In genomic region chr2:203578511-203579130, GRCh38 we compare ENCODE assay signal across 14 cellular contexts. TPM values are rescaled to one million over a fixed set of nuclear protein-coding genes. Genes with fewer than 3 reads are reported as not detected.
DNase-seq lines count a peak whose midpoint lies in the region; FAIRE-seq and TF ChIP-seq lines count a peak whose summit lies in the region.
"Had no signal": no experiment of that assay in that cellular context is flagged by ENCODE, and none has a peak within 500 bp of the region (broad histone marks: within the 10 kb centered on the region; RNA-seq: fewer than 3 reads in every experiment).

No MANE protein-coding gene starts in this region.

- H3K9me3 ChIP-seq in colonic mucosa (no peaks in the 10 kb centered on the region), small intestine (ENCODE audit: control insufficient read depth, low read depth) (no peaks in the 10 kb centered on the region)
- H3K9me3 ChIP-seq: ovary had no signal

- H3K4me3 Mint-ChIP-seq in progenitor cell of endocrine pancreas (ENCODE audit: low read depth) = no peak overlapping the region

- TF ChIP-seq CTCF in C4-2B (conservative IDR thresholded peaks at IDR 0.05) (no peak), colonic mucosa (IDR thresholded peaks at IDR 0.05) (no peak), progenitor cell of endocrine pancreas (IDR thresholded peaks at IDR 0.05; ENCODE audit: unreplicated experiment) (no peak)

- H3K27me3 ChIP-seq in colonic mucosa = no peaks in the 10 kb centered on the region
- no peaks in the 10 kb centered on the region for H3K27me3 ChIP-seq in small intestine (ENCODE audit: control insufficient read depth in 2 of 2, insufficient read depth in 2 of 2, low read length in 2 of 2)
- H3K27me3 ChIP-seq: ovary had no signal

- H3K4me1 ChIP-seq in colonic mucosa (peaks cover 21% of the 10 kb centered on the region), small intestine (ENCODE audit: control insufficient read depth in 2 of 2, insufficient read depth in 1 of 2, low read depth in 1 of 2, low read length in 1 of 2) (peaks cover 2 to 21% of the 10 kb centered on the region in 2 donors)

- H3K36me3 ChIP-seq in colonic mucosa (no peaks in the 10 kb centered on the region), small intestine (ENCODE audit: control insufficient read depth in 2 of 2, insufficient read depth in 2 of 2, low read length in 2 of 2) (no peaks in the 10 kb centered on the region)
- H3K36me3 ChIP-seq: ovary had no signal

- H3K36me3 Mint-ChIP-seq in progenitor cell of endocrine pancreas (ENCODE audit: insufficient read depth) = no peaks in the 10 kb centered on the region

- no peak overlapping the region for H3K4me3 ChIP-seq in colonic mucosa
- no peak overlapping the region for H3K4me3 ChIP-seq in small intestine (ENCODE audit: low read depth in 1 of 2, low read length in 2 of 2)
- H3K4me3 ChIP-seq: ovary had no signal

- FAIRE-seq in small intestine (lab: Jason Lieb, UNC) = no peak

- intact Hi-C loops in colonic mucosa (cut with DNase I) = no loop called here

- H3K9ac ChIP-seq in colonic mucosa (ENCODE audit: low read depth in 2 of 2, low read length in 2 of 2) = peak overlapping the region in 1 of 2 donors; percentile 68

- peaks cover 15% of the 10 kb centered on the region for H3K4me1 Mint-ChIP-seq in progenitor cell of endocrine pancreas (ENCODE audit: low read depth)

- H3K27ac Mint-ChIP-seq in progenitor cell of endocrine pancreas = peak overlapping the region; percentile 2

- H3K27me3 Mint-ChIP-seq in progenitor cell of endocrine pancreas = peaks cover 6% of the 10 kb centered on the region

- H3K9me3 Mint-ChIP-seq in progenitor cell of endocrine pancreas (ENCODE audit: low read depth) = no peaks in the 10 kb centered on the region

- 44 to 70% (median 54%) methylated on average over 2 of the region's 2 CpGs for WGBS in small intestine, 3 donors

- DNase-seq in HPDE6-E6E7 (ENCODE audit: extremely low spot score) (peak; percentile 16), colonic mucosa (no peak), progenitor cell of endocrine pancreas (ENCODE audit: low spot score, unreplicated experiment) (no peak), NCI-H2196 treated with DMSO at 0.1 percent for 48 hours (lab: John Stamatoyannopoulos, UW; ENCODE audit: unreplicated experiment) (no peak), small intestine (no peak), hepatic stellate cell (ENCODE audit: low spot score) (no peak), SK-N-DZ (ENCODE audit: low spot score) (no peak)
- DNase-seq: GDM1; NCI-H1092 treated with DMSO at 0.1 percent for 48 hours; NCI-H524; ovary; SIG-M5; stimulated activated naive CD4-positive, alpha-beta T cell had no signal

- H3K27ac ChIP-seq in C4-2B = peak overlapping the region; percentile 66; the same call in 1 of the 2 replicates
- peak overlapping the region; percentile 85 for H3K27ac ChIP-seq in colonic mucosa
- H3K27ac ChIP-seq in small intestine (ENCODE audit: low read depth in 1 of 2, low read length in 1 of 2) = peak overlapping the region in 1 of 2 donors; percentile 27
- H3K27ac ChIP-seq: ovary had no signal

RNA-seq across cellular contexts. Expression of gene RAPH1, which starts 43.5 kb away (rescaled TPM):
- total RNA-seq in colonic mucosa (10 to 100 TPM; 26.1 to 39.5 TPM), progenitor cell of endocrine pancreas (19.9 and 21.7 TPM in 2 replicates)
- polyA plus RNA-seq in small intestine = 1 to 10 TPM; 6.2 to 6.9 (median 6.8) TPM
- polyA plus RNA-seq in SK-N-DZ (2014; cell fraction: cytosol; rRNA removed) = 7.7 and 9.2 TPM in 2 replicates
- 6.4 and 11.2 TPM in 2 replicates for polyA plus RNA-seq in SK-N-DZ (2014; cell fraction: nucleus; rRNA removed)
